ENCODE assay signal across 8 cellular contexts in genomic region chr17:39239640-39240314, GRCh38. TPM values are rescaled to one million over a fixed set of nuclear protein-coding genes. Genes with fewer than 3 reads are reported as not detected.
DNase-seq lines count a peak whose midpoint lies in the region; ATAC-seq, FAIRE-seq and TF ChIP-seq lines count a peak whose summit lies in the region.

No MANE protein-coding gene starts in this region.

- no peak overlapping the region for H3K27ac Mint-ChIP-seq in osteocyte (ENCODE audit: unreplicated experiment)

- no peaks in the 10 kb centered on the region for H3K36me3 Mint-ChIP-seq in osteocyte (ENCODE audit: unreplicated experiment)

- peak; percentile 41 for ATAC-seq in GM19324 (IDR thresholded peaks at IDR 0.05; ENCODE audit: low FRiP score, unreplicated experiment)
- ATAC-seq in HG03342 (IDR thresholded peaks at IDR 0.05; ENCODE audit: unreplicated experiment): no peak

- H3K4me1 Mint-ChIP-seq in osteocyte (ENCODE audit: unreplicated experiment): peaks cover 28% of the 10 kb centered on the region

- DNase-seq in NCI-H524 treated with DMSO at 0.1 percent for 48 hours (lab: John Stamatoyannopoulos, UW): peak; percentile 9
- peak; percentile 84 for DNase-seq in activated CD8-positive, alpha-beta memory T cell treated with anti-CD3 and anti-CD28 coated beads, Interleukin-2, amount 50 U/mL, for 48 hours
- DNase-seq in erythroblast (lab: John Stamatoyannopoulos, UW): peak; percentile 18 to 42
- no peak for DNase-seq in osteocyte (ENCODE audit: extremely low spot score, unreplicated experiment)
- DNase-seq in hippocampal formation (lab: John Stamatoyannopoulos, UW): no peak
- DNase-seq in H54 (ENCODE audit: insufficient read length, low spot score): no peak

- peaks cover 2% of the 10 kb centered on the region for H3K27me3 Mint-ChIP-seq in osteocyte (ENCODE audit: unreplicated experiment)

- TF ChIP-seq POLR2A in erythroblast (IDR thresholded peaks at IDR 0.05; ENCODE audit: low read length): no peak
- TF ChIP-seq POLR2A in H54 (IDR thresholded peaks at IDR 0.05; ENCODE audit: low read depth, low read length): no peak

- peak; percentile 57 for TF ChIP-seq CTCF in osteocyte (IDR thresholded peaks at IDR 0.05)

- H3K9me3 Mint-ChIP-seq in osteocyte (ENCODE audit: unreplicated experiment): no peaks in the 10 kb centered on the region

- FAIRE-seq in H54 (lab: Jason Lieb, UNC): no peak

- H3K4me3 Mint-ChIP-seq in osteocyte (ENCODE audit: unreplicated experiment): no peak overlapping the region

RNA-seq across cellular contexts. Expression of gene STAC2, which starts 14.0 kb away (rescaled TPM):
- total RNA-seq in osteocyte: 0.62 and 0.81 TPM in 2 replicates

RNA-seq across cellular contexts. Expression of gene RPL19, which starts 39.7 kb away (rescaled TPM):
- total RNA-seq in osteocyte: 1,528 and 1,579 TPM in 2 replicates

RNA-seq across cellular contexts. Expression of gene CACNB1, which starts 42.3 kb away (rescaled TPM):
- 15.4 and 17.9 TPM in 2 replicates for total RNA-seq in osteocyte

Comparison
In these comparisons a context has a peak if more than half of its experiments do, and no peak if none do; other contexts are left out.
1. DNase-seq: peak in NCI-H524 treated with DMSO at 0.1 percent for 48 hours (single experiment), activated CD8-positive, alpha-beta memory T cell treated with anti-CD3 and anti-CD28 coated beads, Interleukin-2, amount 50 U/mL, for 48 hours (single experiment) and erythroblast (2 of 2); none in osteocyte (single experiment), hippocampal formation (0 of 2) and H54 (single experiment).